In the genomic region with DNA sequence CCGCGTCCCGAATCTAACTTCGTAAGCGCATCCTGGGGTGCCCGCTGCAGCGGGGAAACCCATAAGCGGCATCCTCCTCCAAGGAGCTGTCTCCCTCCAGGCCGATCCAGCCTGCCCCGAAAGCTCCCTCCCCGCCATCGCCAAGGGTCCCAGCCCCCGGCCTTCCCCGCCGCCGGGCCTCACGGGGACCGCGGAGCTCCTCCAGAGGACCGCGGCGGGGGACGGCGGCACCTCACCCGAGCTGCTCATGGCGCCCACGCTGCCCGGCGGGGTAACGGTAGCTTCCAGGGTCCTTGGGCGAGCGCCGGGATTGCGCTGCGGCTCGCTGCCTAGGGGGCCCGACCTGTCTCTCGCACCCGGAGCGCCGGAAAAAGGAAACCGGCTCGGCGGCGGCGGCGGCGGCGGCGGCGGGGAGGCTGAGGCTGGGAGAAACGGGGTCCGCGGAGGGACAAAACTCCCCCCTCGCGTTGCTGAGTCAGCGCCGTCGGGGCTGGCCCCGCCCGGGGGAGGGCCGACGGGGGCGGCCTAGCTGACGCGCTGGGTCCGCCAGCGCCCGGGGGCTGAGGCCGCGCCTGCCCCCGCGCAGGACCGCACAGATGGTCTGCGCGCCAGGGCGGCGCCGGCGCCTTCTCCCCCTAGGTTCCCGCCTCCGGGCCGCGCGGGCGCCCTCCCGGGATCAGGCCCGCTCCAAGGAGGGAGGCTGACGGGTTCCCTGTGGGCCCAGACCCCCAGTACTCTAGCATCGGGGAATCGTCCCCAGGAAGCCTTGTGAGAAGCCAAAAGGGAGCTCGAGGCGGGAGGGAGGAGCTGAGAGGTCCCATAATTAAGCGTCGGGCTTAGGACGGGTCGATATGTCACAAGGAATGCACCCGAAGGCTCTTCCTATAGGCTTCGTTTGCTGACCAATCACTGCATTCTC, we compare ENCODE assay signal across 8 cellular contexts. TPM values are rescaled to one million over a fixed set of nuclear protein-coding genes. Genes with fewer than 3 reads are reported as not detected.
DNase-seq lines count a peak whose midpoint lies in the region; ATAC-seq, FAIRE-seq and TF ChIP-seq lines count a peak whose summit lies in the region.

A gene with protein sequence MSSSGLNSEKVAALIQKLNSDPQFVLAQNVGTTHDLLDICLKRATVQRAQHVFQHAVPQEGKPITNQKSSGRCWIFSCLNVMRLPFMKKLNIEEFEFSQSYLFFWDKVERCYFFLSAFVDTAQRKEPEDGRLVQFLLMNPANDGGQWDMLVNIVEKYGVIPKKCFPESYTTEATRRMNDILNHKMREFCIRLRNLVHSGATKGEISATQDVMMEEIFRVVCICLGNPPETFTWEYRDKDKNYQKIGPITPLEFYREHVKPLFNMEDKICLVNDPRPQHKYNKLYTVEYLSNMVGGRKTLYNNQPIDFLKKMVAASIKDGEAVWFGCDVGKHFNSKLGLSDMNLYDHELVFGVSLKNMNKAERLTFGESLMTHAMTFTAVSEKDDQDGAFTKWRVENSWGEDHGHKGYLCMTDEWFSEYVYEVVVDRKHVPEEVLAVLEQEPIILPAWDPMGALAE (minus strand): TSS at position 374 of the 919 bp plus-strand sequence. CDS start 125 bp downstream, at position 249.

- intact Hi-C loops in breast epithelium (cut with DNase I; ENCODE audit: low total_unique reads) = no loop called here

- no peak for TF ChIP-seq CTCF in GM12875 (IDR thresholded peaks at IDR 0.05; ENCODE audit: borderline replicate concordance, insufficient read depth, low read depth, low read length)
- TF ChIP-seq CTCF in WERI-Rb-1 (IDR thresholded peaks at IDR 0.05; ENCODE audit: low read depth, low read length) = no peak
- no peak for TF ChIP-seq CTCF in breast epithelium (IDR thresholded peaks at IDR 0.05)

- H3K36me3 ChIP-seq in WERI-Rb-1 = peaks cover 31% of the 10 kb centered on the region
- no peaks in the 10 kb centered on the region for H3K36me3 ChIP-seq in breast epithelium
- peaks cover 0 to 2% of the 10 kb centered on the region in 2 donors for H3K36me3 ChIP-seq in small intestine (ENCODE audit: control insufficient read depth in 2 of 2, insufficient read depth in 2 of 2, low read length in 2 of 2)

- H3K4me3 ChIP-seq in GM12875 (ENCODE audit: low read depth, low read length) (peak within 1 kb of the TSS; percentile 70), WERI-Rb-1 (ENCODE audit: low read depth, low read length) (peak within 1 kb of the TSS; percentile 99), breast epithelium (peak within 1 kb of the TSS; percentile 89 to 96 (median 90)), small intestine (ENCODE audit: low read depth in 1 of 2, low read length in 2 of 2) (peak within 1 kb of the TSS; percentile 86 to 98)

- peak; percentile 75 for ATAC-seq in HG02571 (IDR thresholded peaks at IDR 0.05; ENCODE audit: unreplicated experiment)

- H3K9me3 ChIP-seq in WERI-Rb-1 (ENCODE audit: severe bottlenecking) (no peaks in the 10 kb centered on the region), breast epithelium (no peaks in the 10 kb centered on the region), small intestine (ENCODE audit: control insufficient read depth, low read depth) (no peaks in the 10 kb centered on the region)

- DNase-seq in NCI-H146 treated with DMSO at 0.1 percent for 48 hours (lab: John Stamatoyannopoulos, UW; ENCODE audit: unreplicated experiment) (peak; percentile 54), WERI-Rb-1 (peak; percentile 91), breast epithelium (ENCODE audit: low spot score in 2 of 2) (peak; percentile 19 to 57), iPS-NIHi11 (ENCODE audit: low spot score) (peak; percentile 96), small intestine (peak; percentile 62), cerebellar nuclear complex (lab: John Stamatoyannopoulos, UW) (no peak)

- H3K27ac ChIP-seq in WERI-Rb-1 (peak within 1 kb of the TSS; percentile 97), breast epithelium (peak within 1 kb of the TSS; percentile 63 to 68), small intestine (ENCODE audit: low read depth in 1 of 2, low read length in 1 of 2) (peak within 1 kb of the TSS; percentile 52 to 86)

- H3K4me1 ChIP-seq in breast epithelium (peaks cover 0 to 6% of the 10 kb centered on the region in 2 donors), small intestine (ENCODE audit: control insufficient read depth in 2 of 2, insufficient read depth in 1 of 2, low read depth in 1 of 2, low read length in 1 of 2) (peaks cover 0 to 4% of the 10 kb centered on the region in 2 donors)

- no peak for FAIRE-seq in small intestine (lab: Jason Lieb, UNC)

- TF ChIP-seq POLR2A in breast epithelium (IDR thresholded peaks at IDR 0.05) = no peak

- 1% methylated on average over 61 to 99 of the region's 99 CpGs for WGBS in small intestine, 3 donors

- H3K27me3 ChIP-seq in WERI-Rb-1 (ENCODE audit: insufficient read depth, low read depth, severe bottlenecking) (no peaks in the 10 kb centered on the region), breast epithelium (no peaks in the 10 kb centered on the region), small intestine (ENCODE audit: control insufficient read depth in 2 of 2, insufficient read depth in 2 of 2, low read length in 2 of 2) (no peaks in the 10 kb centered on the region)

RNA-seq across cellular contexts. Expression of the gene that starts here (rescaled TPM):
- 10 to 100 TPM; 20.5 to 29.4 (median 21.3) TPM for total RNA-seq in breast epithelium
- polyA plus RNA-seq in small intestine = 10 to 100 TPM in 2 of 3 donors, 1 to 10 TPM in 1; 8.3 to 19.5 (median 10.5) TPM

Comparison
In these comparisons a context has a peak if more than half of its experiments do, and no peak if none do; other contexts are left out.
1. DNase-seq: peak in NCI-H146 treated with DMSO at 0.1 percent for 48 hours (single experiment), WERI-Rb-1 (single experiment), breast epithelium (2 of 2), iPS-NIHi11 (single experiment) and small intestine (single experiment); none in cerebellar nuclear complex (0 of 2).
2. Peak in every context shown above with its lines, with median percentiles within 50 percentile points of each other: H3K4me3 ChIP-seq and H3K27ac ChIP-seq.